1 cellular context compared by ENCODE assay signal in genomic region chr22:26658161-26658560, GRCh38.
TF ChIP-seq lines count a peak whose summit lies in the region.

No MANE protein-coding gene starts in this region.

TF ChIP-seq in A549, 52 proteins besides CTCF, POLR2A, EP300 and RAD21:
- TF ChIP-seq GATA3 (IDR thresholded peaks at IDR 0.05; ENCODE audit: borderline replicate concordance) (no peak), ZC3H11A (IDR thresholded peaks at IDR 0.05) (no peak), MAZ (IDR thresholded peaks at IDR 0.05; ENCODE audit: borderline replicate concordance, low read depth, low read length) (no peak), ZFP36 (IDR thresholded peaks at IDR 0.05; ENCODE audit: borderline replicate concordance, partially characterized antibody) (peak; percentile 73), KDM1A (IDR thresholded peaks at IDR 0.05; ENCODE audit: low read depth) (no peak), REST (IDR thresholded peaks at IDR 0.05) (no peak)
TF ChIP-seq in A549: peak in this region for 1.
